Comparison of ENCODE assay signal across 9 cellular contexts in genomic region chr6:154229796-154230195, GRCh38.
DNase-seq lines count a peak whose midpoint lies in the region; ATAC-seq and TF ChIP-seq lines count a peak whose summit lies in the region.
"Had no signal": no experiment of that assay in that cellular context is flagged by ENCODE, and none has a peak within 500 bp of the region (broad histone marks: within the 10 kb centered on the region; RNA-seq: fewer than 3 reads in every experiment).

No MANE protein-coding gene starts in this region.

- H3K79me2 ChIP-seq in Loucy (ENCODE audit: insufficient read depth, low read length), result 0 out of 2 replicates have a peak, but pooled peaks cover 3% of the 10 kb centered on the region

- intact Hi-C loops in CD4-positive, alpha-beta T cell (cut with DNase I, micrococcal nuclease), result loop anchor here in 1 of 2 experiments (2.0 kb wide), 1 partner anchor 15 kb away; no protein-coding TSS in a partner anchor
- intact Hi-C loops in posterior vena cava (cut with DNase I), result no loop called here

- no peaks in the 10 kb centered on the region for H4K20me1 ChIP-seq in Loucy (ENCODE audit: insufficient read depth, low read length, poor library complexity, severe bottlenecking)

- no peaks in the 10 kb centered on the region for H3K9me3 ChIP-seq in CD4-positive, alpha-beta T cell (ENCODE audit: control insufficient read depth, low read length)
- H3K9me3 ChIP-seq in Loucy (ENCODE audit: insufficient read depth, low read depth, low read length), result no peaks in the 10 kb centered on the region
- H3K9me3 ChIP-seq: SJCRH30 had no signal

- DNase-seq in CD4-positive, alpha-beta T cell, result peak in 1 of 10 experiments; percentile 42
- DNase-seq in activated naive CD8-positive, alpha-beta T cell treated with anti-CD3 and anti-CD28 coated beads, Interleukin-2, amount 50 U/mL, for 16 hours (ENCODE audit: low read depth, low spot score), result peak; percentile 20
- DNase-seq in ACHN, result no peak
- DNase-seq in HK-2 (ENCODE audit: unreplicated experiment), result no peak
- no peak for DNase-seq in posterior vena cava (ENCODE audit: low spot score)
- DNase-seq in AG20443 (ENCODE audit: low spot score), result no peak
- DNase-seq: SJCRH30 had no signal

- H3K9ac ChIP-seq in Loucy (ENCODE audit: low read depth, low read length, poor library complexity, severe bottlenecking), result no peak overlapping the region

- peak overlapping the region; percentile 27 for H3K4me3 ChIP-seq in Loucy (ENCODE audit: low read length, poor library complexity, severe bottlenecking)
- H3K4me3 ChIP-seq: SJCRH30 had no signal

- peak; percentile 60 for ATAC-seq in CD4-positive, alpha-beta T cell (ENCODE audit: poor library complexity)
- peak; percentile 52 for ATAC-seq in GM21447 (IDR thresholded peaks at IDR 0.05; ENCODE audit: unreplicated experiment)

- H3K4me2 ChIP-seq in Loucy (ENCODE audit: low read depth, low read length, poor library complexity, severe bottlenecking), result peak overlapping the region; percentile 65

- no peaks in the 10 kb centered on the region for H3K36me3 ChIP-seq in Loucy (ENCODE audit: insufficient read depth, low read length)
- H3K36me3 ChIP-seq: SJCRH30 had no signal

- H3K4me3 Mint-ChIP-seq in CD4-positive, alpha-beta T cell, result peak overlapping the region; percentile 89

- H3K9me2 ChIP-seq in Loucy (replicated peaks; ENCODE audit: low read depth, low read length), result no peaks in the 10 kb centered on the region

- POLR2A ChIA-PET in CD4-positive, alpha-beta T cell (lab: Charles Lee), result interaction anchor here (0.9 to 1.1 kb wide), 3 partner anchors 12 to 17 kb away, joined by 3 to 4 read pairs (median 3); no protein-coding TSS in a partner anchor

- peaks cover 82% of the 10 kb centered on the region for H3K4me1 Mint-ChIP-seq in CD4-positive, alpha-beta T cell (ENCODE audit: low read depth)

- H2AFZ ChIP-seq in Loucy (ENCODE audit: low read length), result peak overlapping the region; percentile 15; the same call in 1 of the 2 replicates

- peaks cover 45% of the 10 kb centered on the region for H3K4me1 ChIP-seq in Loucy (ENCODE audit: insufficient read depth, low read length, poor library complexity, severe bottlenecking)
- H3K4me1 ChIP-seq: SJCRH30 had no signal

- no peak overlapping the region for H3K27ac ChIP-seq in CD4-positive, alpha-beta T cell (ENCODE audit: low read depth, low read length)
- H3K27ac ChIP-seq: SJCRH30 had no signal

- H3K9me3 Mint-ChIP-seq in CD4-positive, alpha-beta T cell, result no peaks in the 10 kb centered on the region

- CTCF ChIA-PET in CD4-positive, alpha-beta T cell (lab: Charles Lee), result no interaction called here

- in situ Hi-C loops in ACHN (cut with HindIII; ENCODE audit: low pct_ligation_motif_present, low pct_unique_long_range_greater_than_20kb, low sequenced_read_pairs), result no loop called here

- no peaks in the 10 kb centered on the region for H3F3A ChIP-seq in Loucy (ENCODE audit: low read depth)

- H3K27me3 ChIP-seq in CD4-positive, alpha-beta T cell (ENCODE audit: control insufficient read depth, insufficient read depth, low read length), result no peaks in the 10 kb centered on the region
- H3K27me3 ChIP-seq in Loucy (ENCODE audit: insufficient read depth, low read length, poor library complexity, severe bottlenecking), result no peaks in the 10 kb centered on the region
- H3K27me3 ChIP-seq: SJCRH30 had no signal

- no peak for TF ChIP-seq CTCF in CD4-positive, alpha-beta T cell (IDR thresholded peaks at IDR 0.05)
- no peak for TF ChIP-seq CTCF in Loucy (conservative IDR thresholded peaks at IDR 0.05; ENCODE audit: low read length)

- peaks cover 63% of the 10 kb centered on the region for H3K36me3 Mint-ChIP-seq in CD4-positive, alpha-beta T cell (ENCODE audit: low read depth)

- peak overlapping the region; percentile 87 for H3K27ac Mint-ChIP-seq in CD4-positive, alpha-beta T cell

- no peaks in the 10 kb centered on the region for H3K27me3 Mint-ChIP-seq in CD4-positive, alpha-beta T cell
